8 cellular contexts compared by ENCODE assay signal in genomic region chr9:124285903-124286291, GRCh38. TPM values are rescaled to one million over a fixed set of nuclear protein-coding genes. Genes with fewer than 3 reads are reported as not detected.
A peak's percentile ranks its signal among the peaks of the same experiment; 100 is the strongest.
DNase-seq lines count a peak whose midpoint lies in the region; ATAC-seq and TF ChIP-seq lines count a peak whose summit lies in the region.

No MANE protein-coding gene starts in this region.

- H3K27ac ChIP-seq in cingulate gyrus (ENCODE audit: low read depth, low read length) (peak overlapping the region; percentile 92), muscle layer of duodenum (ENCODE audit: low read length) (peak overlapping the region; percentile 70), mammary epithelial cell (ENCODE audit: insufficient read depth, low read depth, low read length) (no peak overlapping the region)

- H3K27me3 ChIP-seq in muscle layer of duodenum (ENCODE audit: low read depth, low read length) = no peaks in the 10 kb centered on the region
- H3K27me3 ChIP-seq in mammary epithelial cell (ENCODE audit: insufficient read depth, low read length) = no peaks in the 10 kb centered on the region

- H3K27me3 Mint-ChIP-seq in stimulated activated naive CD8-positive, alpha-beta T cell treated with anti-CD3 and anti-CD28 coated beads, Interleukin-15, amount 100 ng/mL, for 72 hours = no peaks in the 10 kb centered on the region

- no TSS peak for BruUV-seq in mammary epithelial cell (replicated peaks; lab: Mats Ljungman, UMichigan)

- H3K9me3 ChIP-seq in muscle layer of duodenum (ENCODE audit: control insufficient read depth in 1 of 2, low read length in 2 of 2) (no peaks in the 10 kb centered on the region), mammary epithelial cell (replicated peaks; ENCODE audit: insufficient read depth, low read length) (no peaks in the 10 kb centered on the region)

- DNase-seq in SW480 (ENCODE audit: low spot score) = peak; percentile 62
- DNase-seq in stimulated activated naive CD8-positive, alpha-beta T cell treated with anti-CD3 and anti-CD28 coated beads, Interleukin-15, amount 100 ng/mL, for 72 hours = peak; percentile 30 to 60
- no peak for DNase-seq in mammary epithelial cell
- DNase-seq in LoVo (ENCODE audit: low spot score) = no peak

- 94% methylated on average over 7 of the region's 9 CpGs for WGBS in mammary epithelial cell (ENCODE audit: low coverage, missing lambda C conversion rate)

- H3K79me2 ChIP-seq in mammary epithelial cell (ENCODE audit: insufficient read depth, low read length) = peaks cover 98% of the 10 kb centered on the region

- H3K4me3 Mint-ChIP-seq in stimulated activated naive CD8-positive, alpha-beta T cell treated with anti-CD3 and anti-CD28 coated beads, Interleukin-15, amount 100 ng/mL, for 72 hours = peak overlapping the region; percentile 70 to 81

- H4K20me1 ChIP-seq in mammary epithelial cell (ENCODE audit: insufficient read depth, low read length) = peaks cover 3% of the 10 kb centered on the region

- H3K27ac Mint-ChIP-seq in stimulated activated naive CD8-positive, alpha-beta T cell treated with anti-CD3 and anti-CD28 coated beads, Interleukin-15, amount 100 ng/mL, for 72 hours = peak overlapping the region; percentile 84 to 99

- dilution Hi-C loops in mammary epithelial cell (cut with HindIII; ENCODE audit: low sequenced_read_pairs) = no loop called here

- CTCF ChIA-PET in mammary epithelial cell (lab: Charles Lee; ENCODE audit: low non-redundant PET) = no interaction called here

- H3K36me3 ChIP-seq in muscle layer of duodenum (ENCODE audit: control insufficient read depth in 1 of 2, insufficient read depth in 2 of 2, low read length in 2 of 2) (peaks cover 3 to 17% of the 10 kb centered on the region in 2 donors), mammary epithelial cell (ENCODE audit: insufficient read depth, low read length) (peaks cover 4% of the 10 kb centered on the region)

- peaks cover 36 to 70% of the 10 kb centered on the region in 2 donors for H3K4me1 ChIP-seq in muscle layer of duodenum (ENCODE audit: control insufficient read depth in 1 of 2, insufficient read depth in 2 of 2, low read length in 2 of 2)
- peaks cover 3% of the 10 kb centered on the region for H3K4me1 ChIP-seq in mammary epithelial cell (ENCODE audit: insufficient read depth, low read length)

- peaks cover 73% of the 10 kb centered on the region for H3K4me1 Mint-ChIP-seq in stimulated activated naive CD8-positive, alpha-beta T cell treated with anti-CD3 and anti-CD28 coated beads, Interleukin-15, amount 100 ng/mL, for 72 hours

- in situ Hi-C loops in mammary epithelial cell (cut with MboI; ENCODE audit: low sequenced_read_pairs in 2 of 2) = no loop called here

- no peak overlapping the region for H3K4me2 ChIP-seq in mammary epithelial cell (ENCODE audit: insufficient read depth, low read depth, low read length)

- no peak overlapping the region for H3K9ac ChIP-seq in mammary epithelial cell (ENCODE audit: insufficient read depth, low read length)

- no peak overlapping the region for H2AFZ ChIP-seq in mammary epithelial cell (ENCODE audit: low read depth, low read length)

- TF ChIP-seq CTCF in mammary epithelial cell (conservative IDR thresholded peaks at IDR 0.05 in 1 of 2, IDR thresholded peaks at IDR 0.05 in 1 of 2; ENCODE audit: extremely low read depth in 1 of 2, insufficient read depth in 1 of 2, low read depth in 1 of 2, low read length in 2 of 2) = no peak

- peak overlapping the region; percentile 0 to 11 for H3K4me3 ChIP-seq in muscle layer of duodenum (ENCODE audit: low read depth in 1 of 2, low read length in 2 of 2)
- no peak overlapping the region for H3K4me3 ChIP-seq in mammary epithelial cell (replicated peaks in 1 of 3; ENCODE audit: insufficient read depth in 1 of 3, low read depth in 2 of 3, low read length in 3 of 3)

- intact Hi-C loops in mammary epithelial cell (cut with micrococcal nuclease) = no loop called here

- H3K9me3 Mint-ChIP-seq in stimulated activated naive CD8-positive, alpha-beta T cell treated with anti-CD3 and anti-CD28 coated beads, Interleukin-15, amount 100 ng/mL, for 72 hours = no peaks in the 10 kb centered on the region

- ATAC-seq in GM18511 (IDR thresholded peaks at IDR 0.05; ENCODE audit: unreplicated experiment) (peak; percentile 59), HG02885 (IDR thresholded peaks at IDR 0.05; ENCODE audit: poor library complexity, unreplicated experiment) (peak; percentile 37)
- peak; percentile 51 for ATAC-seq in stimulated activated naive CD8-positive, alpha-beta T cell treated with anti-CD3 and anti-CD28 coated beads, Interleukin-15, amount 100 ng/mL, for 72 hours

RNA-seq across cellular contexts. Expression of gene NEK6, which starts 28.1 kb away (rescaled TPM):
- 10 to 100 TPM; 41.3 to 41.7 TPM for total RNA-seq in mammary epithelial cell
- polyA plus RNA-seq in mammary epithelial cell = 50.6 TPM
- polyA minus RNA-seq in mammary epithelial cell = 68.8 TPM

Comparison
In these comparisons a context has a peak if more than half of its experiments do, and no peak if none do; other contexts are left out.
1. DNase-seq: peak in SW480 (single experiment) and stimulated activated naive CD8-positive, alpha-beta T cell treated with anti-CD3 and anti-CD28 coated beads, Interleukin-15, amount 100 ng/mL, for 72 hours (2 of 2); none in mammary epithelial cell (single experiment) and LoVo (single experiment).
2. H3K4me3 ChIP-seq: peak in muscle layer of duodenum (2 of 2); none in mammary epithelial cell (0 of 3).
3. Peak in every context shown above with its lines, with median percentiles within 50 percentile points of each other: ATAC-seq.